11 cellular contexts compared by ENCODE assay signal in the genomic region with DNA sequence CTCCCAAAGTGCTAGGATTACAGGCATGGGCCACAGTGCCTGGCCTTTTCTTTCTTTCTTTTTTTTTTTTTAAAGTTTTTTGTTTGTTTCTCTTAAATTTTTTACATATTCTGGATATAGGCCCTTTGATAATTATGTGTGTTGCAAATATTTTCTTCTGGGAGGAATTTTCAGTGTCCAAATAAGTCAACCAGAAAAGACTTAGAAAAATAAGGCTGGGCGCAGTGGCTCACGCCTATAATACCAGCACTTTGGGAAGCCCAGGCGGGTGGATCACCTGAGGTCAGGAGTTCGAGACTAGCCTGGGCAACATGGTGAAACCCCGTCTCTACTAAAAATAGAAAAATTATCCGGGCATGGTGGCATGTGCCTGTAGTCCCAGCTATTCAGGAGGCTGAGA. TPM values are rescaled to one million over a fixed set of nuclear protein-coding genes. Genes with fewer than 3 reads are reported as not detected.
DNase-seq lines count a peak whose midpoint lies in the region; ATAC-seq and TF ChIP-seq lines count a peak whose summit lies in the region.
"Not testable (repeated sequence)": the region's sequence is repeated elsewhere in the genome, so short reads cannot be mapped to it uniquely, and the experiment has no call there.
"Had no signal": no experiment of that assay in that cellular context is flagged by ENCODE, and none has a peak within 500 bp of the region (broad histone marks: within the 10 kb centered on the region; RNA-seq: fewer than 3 reads in every experiment).

No MANE protein-coding gene starts in this region.

- not testable (repeated sequence) for TF ChIP-seq POLR2A in stomach (IDR thresholded peaks at IDR 0.05)

- not testable (repeated sequence) for TF ChIP-seq CTCF in RWPE1 (conservative IDR thresholded peaks at IDR 0.05; ENCODE audit: low read depth); colonic mucosa (IDR thresholded peaks at IDR 0.05); nephron progenitor cell (IDR thresholded peaks at IDR 0.05); stomach (IDR thresholded peaks at IDR 0.05)

- H3K36me3 ChIP-seq in BLaER1 treated with 17β-estradiol and CSF1 and Interleukin-3, amounts not matched to agents 10 nM and 100 nM; colonic mucosa; stomach: not testable (repeated sequence)

- H3K27me3 Mint-ChIP-seq in activated CD8-positive, alpha-beta memory T cell treated with anti-CD3 and anti-CD28 coated beads, Interleukin-2, amount 10 ng/mL, durations not matched to agents 7 days and 5 days; nephron progenitor cell (ENCODE audit: low read depth, poor library complexity): not testable (repeated sequence)
- H3K27me3 Mint-ChIP-seq in immature natural killer cell (ENCODE audit: low read depth in 3 of 3), result peaks cover 5 to 22% (median 9%) of the 10 kb centered on the region in 3 donors

- POLR2A ChIA-PET in RWPE1 (lab: Yijun Ruan, JAX; ENCODE audit: low non-redundant PET), result interaction anchor here (0.6 kb wide), 1 partner anchor 9 kb away, joined by 6 read pairs; no protein-coding TSS in a partner anchor

- not testable (repeated sequence) for H3K27me3 ChIP-seq in BLaER1 treated with 17β-estradiol and CSF1 and Interleukin-3, amounts not matched to agents 10 nM and 100 nM; colonic mucosa; stomach

- H3K4me2 ChIP-seq in BLaER1 treated with 17β-estradiol and CSF1 and Interleukin-3, amounts not matched to agents 10 nM and 100 nM, result peak overlapping the region in 8 of 11 experiments; percentile 53 to 82 (median 72); a peak in 11 of 22 replicates

- TF ChIP-seq EP300 in stomach (IDR thresholded peaks at IDR 0.05), result not testable (repeated sequence)

- intact Hi-C loops in colonic mucosa (cut with DNase I), result not testable (repeated sequence)
- intact Hi-C loops in stomach (cut with DNase I; ENCODE audit: low total_unique reads), result loop anchor here (10.0 kb wide), 1 partner anchor 63 kb away; no protein-coding TSS in a partner anchor

- peak overlapping the region; percentile 89 for H3K27ac Mint-ChIP-seq in activated CD8-positive, alpha-beta memory T cell treated with anti-CD3 and anti-CD28 coated beads, Interleukin-2, amount 10 ng/mL, durations not matched to agents 7 days and 5 days
- H3K27ac Mint-ChIP-seq in immature natural killer cell, result peak overlapping the region; percentile 84 to 95 (median 92)
- peak overlapping the region; percentile 94 for H3K27ac Mint-ChIP-seq in nephron progenitor cell

- H3K4me1 ChIP-seq in BLaER1 treated with 17β-estradiol and CSF1 and Interleukin-3, amounts not matched to agents 10 nM and 100 nM, result peaks cover 44 to 75% (median 54%) of the 10 kb centered on the region in 10 experiments
- not testable (repeated sequence) for H3K4me1 ChIP-seq in colonic mucosa
- H3K4me1 ChIP-seq in stomach, result peaks cover 6 to 16% (median 13%) of the 10 kb centered on the region in 4 donors

- peaks cover 34% of the 10 kb centered on the region for H3K4me1 Mint-ChIP-seq in activated CD8-positive, alpha-beta memory T cell treated with anti-CD3 and anti-CD28 coated beads, Interleukin-2, amount 10 ng/mL, durations not matched to agents 7 days and 5 days
- peaks cover 57 to 79% of the 10 kb centered on the region in 2 donors for H3K4me1 Mint-ChIP-seq in immature natural killer cell
- H3K4me1 Mint-ChIP-seq in nephron progenitor cell, result peaks cover 40% of the 10 kb centered on the region

- not testable (repeated sequence) for H3K36me3 Mint-ChIP-seq in activated CD8-positive, alpha-beta memory T cell treated with anti-CD3 and anti-CD28 coated beads, Interleukin-2, amount 10 ng/mL, durations not matched to agents 7 days and 5 days; immature natural killer cell; nephron progenitor cell (ENCODE audit: low read depth)

- WGBS in stomach, 5 donors, result 60 to 82% (median 68%) methylated on average over 6 of the region's 6 CpGs

- peak overlapping the region in 1 of 11 experiments; percentile 31; a peak in 2 of 22 replicates for H3K27ac ChIP-seq in BLaER1 treated with 17β-estradiol and CSF1 and Interleukin-3, amounts not matched to agents 10 nM and 100 nM
- H3K27ac ChIP-seq in RWPE1, result peak overlapping the region; percentile 85
- peak overlapping the region; percentile 50 for H3K27ac ChIP-seq in colonic mucosa
- peak overlapping the region in 4 of 5 donors; percentile 52 to 80 (median 73) for H3K27ac ChIP-seq in stomach

- ATAC-seq in activated CD8-positive, alpha-beta memory T cell treated with anti-CD3 and anti-CD28 coated beads, Interleukin-2, amount 10 ng/mL, durations not matched to agents 7 days and 5 days, result not testable (repeated sequence)

- not testable (repeated sequence) for DNase-seq in RWPE1 (ENCODE audit: low spot score); activated CD8-positive, alpha-beta memory T cell treated with anti-CD3 and anti-CD28 coated beads, Interleukin-2, amount 10 ng/mL, durations not matched to agents 7 days and 5 days; colonic mucosa; immature natural killer cell; nephron progenitor cell; stomach

- CTCF ChIA-PET in RWPE1 (lab: Yijun Ruan, JAX), result not testable (repeated sequence)
- CTCF ChIA-PET in activated CD8-positive, alpha-beta memory T cell treated with anti-CD3 and anti-CD28 coated beads, Interleukin-2, amount 10 ng/mL, durations not matched to agents 7 days and 5 days (lab: Charles Lee), result interaction anchor here (1.0 to 1.9 kb wide), 4 partner anchors 11 to 295 kb away, joined by 3 to 11 read pairs (median 5); a partner anchor contains a TSS

- H3K4me3 Mint-ChIP-seq in activated CD8-positive, alpha-beta memory T cell treated with anti-CD3 and anti-CD28 coated beads, Interleukin-2, amount 10 ng/mL, durations not matched to agents 7 days and 5 days, result peak overlapping the region; percentile 57
- peak overlapping the region; percentile 73 to 92 (median 81) for H3K4me3 Mint-ChIP-seq in immature natural killer cell
- not testable (repeated sequence) for H3K4me3 Mint-ChIP-seq in nephron progenitor cell

- H3K9ac ChIP-seq in BLaER1 treated with 17β-estradiol and CSF1 and Interleukin-3, amounts not matched to agents 10 nM and 100 nM; colonic mucosa (ENCODE audit: low read depth in 2 of 2, low read length in 2 of 2): not testable (repeated sequence)

- not testable (repeated sequence) for H3K9me3 ChIP-seq in BLaER1 treated with 17β-estradiol and CSF1 and Interleukin-3, amounts not matched to agents 10 nM and 100 nM (replicated peaks in 1 of 11); colonic mucosa; stomach

- not testable (repeated sequence) for H3K4me3 ChIP-seq in BLaER1 treated with 17β-estradiol and CSF1 and Interleukin-3, amounts not matched to agents 10 nM and 100 nM; colonic mucosa; stomach

- H3K9me3 Mint-ChIP-seq in activated CD8-positive, alpha-beta memory T cell treated with anti-CD3 and anti-CD28 coated beads, Interleukin-2, amount 10 ng/mL, durations not matched to agents 7 days and 5 days (ENCODE audit: low read depth); immature natural killer cell; nephron progenitor cell: not testable (repeated sequence)

- not testable (repeated sequence) for H4K20me1 ChIP-seq in BLaER1 treated with 17β-estradiol and CSF1 and Interleukin-3, amounts not matched to agents 10 nM and 100 nM

RNA-seq across cellular contexts. Expression of a gene that starts 11.4 kb away (rescaled TPM):
- 10 to 100 TPM in 1 of 2 experiments, 1 to 10 TPM in 1; 7.6 to 11.8 TPM for total RNA-seq in activated CD8-positive, alpha-beta memory T cell treated with anti-CD3 and anti-CD28 coated beads, Interleukin-2, amount 10 ng/mL, durations not matched to agents 7 days and 5 days
- total RNA-seq in colonic mucosa (1 to 10 TPM; 4.8 to 5.5 TPM), stomach (10 to 100 TPM in 1 of 5 donors, 1 to 10 TPM in 4; 6.2 to 15.8 (median 8.4) TPM)
- polyA plus RNA-seq in immature natural killer cell (10 to 100 TPM in 1 of 3 donors, 1 to 10 TPM in 2; 3.9 to 13.3 (median 5.9) TPM), stomach (1 to 10 TPM; 2.8 to 6.4 (median 3.6) TPM)

RNA-seq across cellular contexts. Expression of a gene that starts 44.7 kb away (rescaled TPM):
- total RNA-seq in activated CD8-positive, alpha-beta memory T cell treated with anti-CD3 and anti-CD28 coated beads, Interleukin-2, amount 10 ng/mL, durations not matched to agents 7 days and 5 days, result not detected
- total RNA-seq in colonic mucosa, result under 1 TPM; 0.82 to 0.91 TPM
- polyA plus RNA-seq in immature natural killer cell, result not detected
- total RNA-seq in stomach, result not detected
- polyA plus RNA-seq in stomach, result 1 to 10 TPM in 1 of 3 donors, under 1 TPM in 1, not detected in 1; 0.65 to 1.6 TPM
- total RNA-seq: GM23248, HT-29 had no signal
- polyA plus RNA-seq: CD14-positive monocyte, IgD-negative memory B cell had no signal
